Comparison of ENCODE assay signal across 8 cellular contexts in the genomic region with DNA sequence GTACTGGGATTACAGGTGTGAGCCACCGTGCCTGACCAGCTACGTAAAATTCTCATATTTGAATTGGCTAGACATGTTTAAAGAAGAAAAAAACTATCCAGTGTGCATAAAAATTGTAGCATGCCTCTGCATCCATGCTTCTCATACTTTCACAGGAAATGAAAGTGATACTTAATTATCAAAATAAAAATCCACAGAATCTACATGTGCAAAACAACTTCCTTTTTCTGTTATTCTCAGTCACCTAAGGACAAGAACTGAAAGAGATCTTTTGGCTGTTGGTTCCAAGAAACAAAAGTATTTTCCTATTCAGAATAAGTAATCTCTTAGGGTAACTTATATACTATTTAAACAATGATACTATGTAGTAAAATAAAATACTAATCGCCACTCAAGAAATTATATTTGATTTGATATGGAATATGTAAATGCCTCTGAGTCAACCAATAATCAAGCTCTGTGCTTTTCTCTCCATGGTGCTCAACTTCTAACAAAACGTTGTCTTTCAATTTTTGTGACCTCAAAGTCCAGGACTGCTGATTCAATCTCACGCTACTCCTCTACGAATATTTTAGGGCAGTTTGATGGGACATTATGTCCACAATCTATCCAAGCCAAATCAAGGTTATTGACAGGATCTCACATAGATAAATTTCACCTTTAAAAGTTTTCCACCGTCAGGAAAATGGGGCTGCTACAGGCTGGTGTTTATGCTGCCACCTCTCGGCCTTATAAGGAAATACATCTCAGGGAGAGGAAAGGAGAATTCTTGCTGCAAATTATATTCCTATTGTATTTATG.
DNase-seq lines count a peak whose midpoint lies in the region; ATAC-seq and TF ChIP-seq lines count a peak whose summit lies in the region.

No MANE protein-coding gene starts in this region.

- H3K4me3 ChIP-seq in heart left ventricle (no peak overlapping the region), right cardiac atrium (ENCODE audit: low read length) (no peak overlapping the region), NB4 (ENCODE audit: low read depth, low read length) (no peak overlapping the region), WERI-Rb-1 (ENCODE audit: low read depth, low read length) (no peak overlapping the region), foreskin fibroblast (ENCODE audit: low read depth in 1 of 2, low read length in 2 of 2) (no peak overlapping the region), smooth muscle cell (no peak overlapping the region)

- no peaks in the 10 kb centered on the region for H3K36me3 ChIP-seq in heart left ventricle
- H3K36me3 ChIP-seq in WERI-Rb-1 = no peaks in the 10 kb centered on the region
- no peaks in the 10 kb centered on the region for H3K36me3 ChIP-seq in smooth muscle cell (ENCODE audit: low read depth)

- H3K9ac ChIP-seq in smooth muscle cell (ENCODE audit: low read depth) = no peak overlapping the region

- no peaks in the 10 kb centered on the region for H3K79me2 ChIP-seq in smooth muscle cell (ENCODE audit: low read depth)

- intact Hi-C loops in heart left ventricle (cut with DNase I) (loop anchor here in 9 of 10 donors (2.0 to 10.0 kb wide), 11 partner anchors 162 to 625 kb away; no protein-coding TSS in a partner anchor), right cardiac atrium (cut with DNase I) (loop anchor here in 2 of 4 donors (10.0 kb wide), 1 partner anchor 622 kb away; no protein-coding TSS in a partner anchor)

- no peak for DNase-seq in heart left ventricle
- DNase-seq in right cardiac atrium = no peak
- DNase-seq in NB4 (ENCODE audit: low read depth) = peak; percentile 52
- DNase-seq in WERI-Rb-1 = peak; percentile 42
- peak in 1 of 2 donors; percentile 71 for DNase-seq in foreskin fibroblast
- DNase-seq in smooth muscle cell (lab: John Stamatoyannopoulos, UW; ENCODE audit: unreplicated experiment) = no peak
- DNase-seq in activated CD8-positive, alpha-beta memory T cell treated with anti-CD3 and anti-CD28 coated beads for 24 hours = no peak

- H3F3A ChIP-seq in smooth muscle cell (ENCODE audit: low read depth) = no peaks in the 10 kb centered on the region

- ATAC-seq in heart left ventricle = no peak
- no peak for ATAC-seq in right cardiac atrium
- peak; percentile 38 for ATAC-seq in GM21786 (IDR thresholded peaks at IDR 0.05; ENCODE audit: unreplicated experiment)

- no peak overlapping the region for H3K4me2 ChIP-seq in smooth muscle cell

- H4K20me1 ChIP-seq in smooth muscle cell (ENCODE audit: low read depth) = no peaks in the 10 kb centered on the region

- peak; percentile 63 to 91 (median 82) for TF ChIP-seq CTCF in heart left ventricle (IDR thresholded peaks at IDR 0.05)
- TF ChIP-seq CTCF in NB4 (IDR thresholded peaks at IDR 0.05; ENCODE audit: low read depth, low read length) = peak; percentile 61
- TF ChIP-seq CTCF in WERI-Rb-1 (IDR thresholded peaks at IDR 0.05; ENCODE audit: low read depth, low read length) = peak; percentile 83
- TF ChIP-seq CTCF in foreskin fibroblast (IDR thresholded peaks at IDR 0.05; ENCODE audit: low read depth, low read length) = peak; percentile 76
- TF ChIP-seq CTCF in smooth muscle cell (IDR thresholded peaks at IDR 0.05; ENCODE audit: borderline replicate concordance, insufficient read depth, poor library complexity, severe bottlenecking) = peak; percentile 86

- H3K27me3 ChIP-seq in heart left ventricle (no peaks in the 10 kb centered on the region), right cardiac atrium (ENCODE audit: control insufficient read depth, insufficient read depth) (no peaks in the 10 kb centered on the region), WERI-Rb-1 (ENCODE audit: insufficient read depth, low read depth, severe bottlenecking) (no peaks in the 10 kb centered on the region), smooth muscle cell (ENCODE audit: low read depth) (peaks cover 13% of the 10 kb centered on the region)

- H3K4me1 ChIP-seq in heart left ventricle = peaks cover 0 to 12% (median 0%) of the 10 kb centered on the region in 12 donors
- no peaks in the 10 kb centered on the region for H3K4me1 ChIP-seq in right cardiac atrium (ENCODE audit: control insufficient read depth, insufficient read depth, low read length)
- no peaks in the 10 kb centered on the region for H3K4me1 ChIP-seq in smooth muscle cell (ENCODE audit: low read depth)

- no peak for TF ChIP-seq POLR2A in heart left ventricle (IDR thresholded peaks at IDR 0.05)
- TF ChIP-seq POLR2A in NB4 (IDR thresholded peaks at IDR 0.05; ENCODE audit: extremely low read depth, insufficient read length) = no peak

- H3K27ac ChIP-seq in heart left ventricle (no peak overlapping the region), right cardiac atrium (ENCODE audit: low read length) (no peak overlapping the region), WERI-Rb-1 (no peak overlapping the region), smooth muscle cell (ENCODE audit: low read depth) (no peak overlapping the region)

- no peaks in the 10 kb centered on the region for H3K9me3 ChIP-seq in heart left ventricle
- no peaks in the 10 kb centered on the region for H3K9me3 ChIP-seq in right cardiac atrium (ENCODE audit: control insufficient read depth, low read length)
- no peaks in the 10 kb centered on the region for H3K9me3 ChIP-seq in WERI-Rb-1 (ENCODE audit: severe bottlenecking)
- H3K9me3 ChIP-seq in smooth muscle cell (replicated peaks; ENCODE audit: low read depth) = no peaks in the 10 kb centered on the region

- 37 to 46% (median 43%) methylated on average over 8 of the region's 8 CpGs for WGBS in heart left ventricle, 4 donors
- WGBS in right cardiac atrium = 41% methylated on average over 8 of the region's 8 CpGs
- WGBS in smooth muscle cell (ENCODE audit: low lambda C conversion rate) = 39% methylated on average over 8 of the region's 8 CpGs

- H2AFZ ChIP-seq in smooth muscle cell (ENCODE audit: low read depth) = peak overlapping the region; percentile 26

Comparison
In these comparisons a context has a peak if more than half of its experiments do, and no peak if none do; other contexts are left out.
1. DNase-seq: peak in NB4 (single experiment) and WERI-Rb-1 (single experiment); none in heart left ventricle (0 of 5), right cardiac atrium (0 of 3), smooth muscle cell (single experiment) and activated CD8-positive, alpha-beta memory T cell treated with anti-CD3 and anti-CD28 coated beads for 24 hours (single experiment).
2. Peak in every context shown above with its lines, with median percentiles within 50 percentile points of each other: CTCF ChIP-seq.